9 cellular contexts compared by ENCODE assay signal in genomic region chr3:108280476-108280875, GRCh38. TPM values are rescaled to one million over a fixed set of nuclear protein-coding genes. Genes with fewer than 3 reads are reported as not detected.
"Had no signal": no experiment of that assay in that cellular context is flagged by ENCODE, and none has a peak within 500 bp of the region (broad histone marks: within the 10 kb centered on the region; RNA-seq: fewer than 3 reads in every experiment).

No MANE protein-coding gene starts in this region.

- H3K27ac ChIP-seq: HL-60 had no signal

- ATAC-seq: GM23338, HepG2 had no signal

- DNase-seq: H9, HCEC 1CT had no signal

- H3K4me3 ChIP-seq: GM23338 had no signal

- FAIRE-seq: H1, H54, HepG2 had no signal

- H2AFZ ChIP-seq: GM23338 had no signal

- H3K4me2 ChIP-seq: GM23338 had no signal

RNA-seq across cellular contexts. Expression of gene HHLA2, which starts 15.9 kb away (rescaled TPM):
- total RNA-seq: GM23338, H1, H9, HepG2, HT1080 had no signal
- polyA plus RNA-seq: GM23338, H1, HepG2, IgD-negative memory B cell had no signal
